ENCODE assay signal across 9 cellular contexts in genomic region chr1:150574260-150575071, GRCh38. TPM values are rescaled to one million over a fixed set of nuclear protein-coding genes. Genes with fewer than 3 reads are reported as not detected.
A peak's percentile ranks its signal among the peaks of the same experiment; 100 is the strongest.
DNase-seq lines count a peak whose midpoint lies in the region; ATAC-seq and TF ChIP-seq lines count a peak whose summit lies in the region.
"Had no signal": no experiment of that assay in that cellular context is flagged by ENCODE, and none has a peak within 500 bp of the region (broad histone marks: within the 10 kb centered on the region; RNA-seq: fewer than 3 reads in every experiment).

No MANE protein-coding gene starts in this region.

- TF ChIP-seq CTCF in CD14-positive monocyte (IDR thresholded peaks at IDR 0.05) (no peak), neural crest cell (conservative IDR thresholded peaks at IDR 0.05) (no peak)

- H3K9me3 Mint-ChIP-seq in CD14-positive monocyte (peaks cover 5 to 18% (median 12%) of the 10 kb centered on the region in 7 donors), neural crest cell (no peaks in the 10 kb centered on the region)
- no peaks in the 10 kb centered on the region for H3K9me3 Mint-ChIP-seq in dendritic cell treated with granulocyte-macrophage colony-stimulating factor and Interleukin-4, amounts not matched to agents 40 ng/mL and 50 ng/mL, for 4 days

- peak overlapping the region; percentile 37 to 78 (median 63) for H3K27ac Mint-ChIP-seq in CD14-positive monocyte
- no peak overlapping the region for H3K27ac Mint-ChIP-seq in dendritic cell treated with granulocyte-macrophage colony-stimulating factor and Interleukin-4, amounts not matched to agents 40 ng/mL and 50 ng/mL, for 4 days
- H3K27ac Mint-ChIP-seq in neural crest cell (ENCODE audit: unreplicated experiment), result no peak overlapping the region

- ATAC-seq in HG03354 (IDR thresholded peaks at IDR 0.05; ENCODE audit: poor library complexity, severe bottlenecking, unreplicated experiment) (no peak), HG02798 (IDR thresholded peaks at IDR 0.05; ENCODE audit: poor library complexity, unreplicated experiment) (no peak)

- H3K4me1 Mint-ChIP-seq in CD14-positive monocyte (peaks cover 60% of the 10 kb centered on the region), neural crest cell (peaks cover 56% of the 10 kb centered on the region)
- H3K4me1 Mint-ChIP-seq in dendritic cell treated with granulocyte-macrophage colony-stimulating factor and Interleukin-4, amounts not matched to agents 40 ng/mL and 50 ng/mL, for 4 days (ENCODE audit: low read depth), result peaks cover 49% of the 10 kb centered on the region

- intact Hi-C loops in CD14-positive monocyte (cut with micrococcal nuclease), result loop anchor here in 1 of 2 donors (5.0 kb wide), 1 partner anchor 38 kb away; no protein-coding TSS in a partner anchor
- intact Hi-C loops in dendritic cell treated with granulocyte-macrophage colony-stimulating factor and Interleukin-4, amounts not matched to agents 40 ng/mL and 50 ng/mL, for 4 days (cut with micrococcal nuclease), result no loop called here

- no peak for DNase-seq in CD14-positive monocyte (ENCODE audit: low spot score)
- DNase-seq in NAMALWA (ENCODE audit: low spot score), result peak; percentile 32
- DNase-seq in neural crest cell (ENCODE audit: low read depth, low spot score), result no peak
- no peak for DNase-seq in amygdala (lab: John Stamatoyannopoulos, UW)
- no peak for DNase-seq in cerebellar cortex (ENCODE audit: low spot score)

- peaks cover 76 to 95% of the 10 kb centered on the region in 2 donors for H3K36me3 Mint-ChIP-seq in CD14-positive monocyte
- H3K36me3 Mint-ChIP-seq in dendritic cell treated with granulocyte-macrophage colony-stimulating factor and Interleukin-4, amounts not matched to agents 40 ng/mL and 50 ng/mL, for 4 days (ENCODE audit: low read depth), result peaks cover 99% of the 10 kb centered on the region
- H3K36me3 Mint-ChIP-seq in neural crest cell (ENCODE audit: low read depth), result peaks cover 52% of the 10 kb centered on the region

- peaks cover 0 to 16% (median 2%) of the 10 kb centered on the region in 3 donors for H3K27me3 Mint-ChIP-seq in CD14-positive monocyte (ENCODE audit: low read depth in 3 of 3)
- no peaks in the 10 kb centered on the region for H3K27me3 Mint-ChIP-seq in dendritic cell treated with granulocyte-macrophage colony-stimulating factor and Interleukin-4, amounts not matched to agents 40 ng/mL and 50 ng/mL, for 4 days
- H3K27me3 Mint-ChIP-seq in neural crest cell (ENCODE audit: low read depth), result peaks cover 14% of the 10 kb centered on the region

- peak overlapping the region; percentile 96 to 99 for H3K4me3 Mint-ChIP-seq in CD14-positive monocyte
- peak overlapping the region; percentile 84 for H3K4me3 Mint-ChIP-seq in dendritic cell treated with granulocyte-macrophage colony-stimulating factor and Interleukin-4, amounts not matched to agents 40 ng/mL and 50 ng/mL, for 4 days
- peak overlapping the region; percentile 98 for H3K4me3 Mint-ChIP-seq in neural crest cell

RNA-seq across cellular contexts. Expression of gene MCL1, which starts 4.9 kb away (rescaled TPM):
- 100 to 1,000 TPM; 287 to 301 TPM for polyA plus RNA-seq in CD14-positive monocyte
- total RNA-seq in neural crest cell, result 179 and 186 TPM in 2 replicates

RNA-seq across cellular contexts. Expression of gene ADAMTSL4, which starts 25.3 kb away (rescaled TPM):
- polyA plus RNA-seq in CD14-positive monocyte, result 1 to 10 TPM; 2.5 to 2.8 TPM
- total RNA-seq in neural crest cell, result 0.32 and 0.44 TPM in 2 replicates

RNA-seq across cellular contexts. Expression of gene ENSA, which starts 54.9 kb away (rescaled TPM):
- polyA plus RNA-seq in CD14-positive monocyte, result 10 to 100 TPM; 38.5 to 40.3 TPM
- total RNA-seq in neural crest cell, result 177 TPM in 2 replicates

RNA-seq across cellular contexts. Expression of gene FALEC, which starts 58.9 kb away (rescaled TPM):
- not detected for polyA plus RNA-seq in CD14-positive monocyte
- total RNA-seq in neural crest cell, result 1.2 and 1.3 TPM in 2 replicates
- total RNA-seq: SK-MEL-5 had no signal

Comparison
In these comparisons a context has a peak if more than half of its experiments do, and no peak if none do; other contexts are left out.
1. H3K27ac Mint-ChIP-seq: peak in CD14-positive monocyte (7 of 7); none in dendritic cell treated with granulocyte-macrophage colony-stimulating factor and Interleukin-4, amounts not matched to agents 40 ng/mL and 50 ng/mL, for 4 days (single experiment) and neural crest cell (single experiment).
2. Peak in every context shown above with its lines, with median percentiles within 50 percentile points of each other: H3K4me3 Mint-ChIP-seq.